In the genomic region with DNA sequence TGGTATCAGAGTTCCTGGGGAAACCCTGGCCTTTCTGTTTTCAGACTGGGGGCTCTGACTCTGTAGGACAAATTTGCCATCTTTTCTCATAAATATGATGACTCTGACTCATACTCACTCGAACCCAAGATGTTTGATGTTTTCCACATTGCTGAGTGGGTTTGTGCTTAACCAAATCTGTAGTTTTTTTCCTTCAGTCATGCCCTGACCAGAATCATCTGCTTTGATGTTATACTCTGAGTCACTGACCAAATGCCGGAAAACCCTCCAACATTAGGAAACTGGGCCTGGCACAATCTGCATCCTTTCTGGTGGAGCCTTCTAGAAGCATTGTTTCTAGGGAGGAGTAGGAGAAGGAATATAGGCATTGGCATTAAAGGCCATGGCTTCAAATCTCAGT, we compare ENCODE assay signal across 14 cellular contexts.
DNase-seq lines count a peak whose midpoint lies in the region; ATAC-seq and TF ChIP-seq lines count a peak whose summit lies in the region.
"Had no signal": no experiment of that assay in that cellular context is flagged by ENCODE, and none has a peak within 500 bp of the region (broad histone marks: within the 10 kb centered on the region; RNA-seq: fewer than 3 reads in every experiment).

No MANE protein-coding gene starts in this region.

- H3K4me3 Mint-ChIP-seq in activated naive CD4-positive, alpha-beta T cell treated with anti-CD3 and anti-CD28 coated beads for 36 hours: no peak overlapping the region
- no peak overlapping the region for H3K4me3 Mint-ChIP-seq in activated T-helper 1 cell treated with anti-CD3 and anti-CD28 coated beads, Interleukin-12 subunit alpha, Interleukin-12 subunit beta, Interleukin-2, Interleukin-4 antibody, amounts not matched to agents 30 ng/mL and 10 ng/mL and 1 ng/mL, durations not matched to agents 14 hours and 24 hours and 36 hours
- H3K4me3 Mint-ChIP-seq in T-helper 17 cell: no peak overlapping the region
- H3K4me3 Mint-ChIP-seq: activated naive CD4-positive, alpha-beta T cell treated with anti-CD3 and anti-CD28 coated beads, Interleukin-2, amount 50 U/mL, for 24 hours had no signal

- H3K9me3 ChIP-seq in suprapubic skin (no peaks in the 10 kb centered on the region), T-helper 17 cell (ENCODE audit: control insufficient read depth, low read length, poor library complexity, severe bottlenecking) (no peaks in the 10 kb centered on the region)
- H3K9me3 ChIP-seq: BLaER1 had no signal

- no peaks in the 10 kb centered on the region for H3K36me3 Mint-ChIP-seq in activated naive CD4-positive, alpha-beta T cell treated with anti-CD3 and anti-CD28 coated beads for 36 hours (ENCODE audit: low read depth)
- H3K36me3 Mint-ChIP-seq in activated T-helper 1 cell treated with anti-CD3 and anti-CD28 coated beads, Interleukin-12 subunit alpha, Interleukin-12 subunit beta, Interleukin-2, Interleukin-4 antibody, amounts not matched to agents 30 ng/mL and 10 ng/mL and 1 ng/mL, durations not matched to agents 14 hours and 24 hours and 36 hours (ENCODE audit: low read depth): no peaks in the 10 kb centered on the region
- no peaks in the 10 kb centered on the region for H3K36me3 Mint-ChIP-seq in T-helper 17 cell (ENCODE audit: low read depth)
- H3K36me3 Mint-ChIP-seq: activated naive CD4-positive, alpha-beta T cell treated with anti-CD3 and anti-CD28 coated beads, Interleukin-2, amount 50 U/mL, for 24 hours had no signal

- no peak for ATAC-seq in T-helper 17 cell
- ATAC-seq: Right ventricle myocardium inferior had no signal

- no peak for TF ChIP-seq EP300 in suprapubic skin (IDR thresholded peaks at IDR 0.05)

- 28% methylated on average over 2 of the region's 2 CpGs for WGBS in suprapubic skin

- no peak for TF ChIP-seq CTCF in suprapubic skin (IDR thresholded peaks at IDR 0.05)

- H3K27me3 ChIP-seq in suprapubic skin: no peaks in the 10 kb centered on the region
- H3K27me3 ChIP-seq: BLaER1 had no signal

- no peak overlapping the region for H3K27ac Mint-ChIP-seq in activated naive CD4-positive, alpha-beta T cell treated with anti-CD3 and anti-CD28 coated beads for 36 hours
- peak overlapping the region; percentile 40 for H3K27ac Mint-ChIP-seq in activated T-helper 1 cell treated with anti-CD3 and anti-CD28 coated beads, Interleukin-12 subunit alpha, Interleukin-12 subunit beta, Interleukin-2, Interleukin-4 antibody, amounts not matched to agents 30 ng/mL and 10 ng/mL and 1 ng/mL, durations not matched to agents 14 hours and 24 hours and 36 hours
- H3K27ac Mint-ChIP-seq in T-helper 17 cell: no peak overlapping the region
- H3K27ac Mint-ChIP-seq: activated naive CD4-positive, alpha-beta T cell treated with anti-CD3 and anti-CD28 coated beads, Interleukin-2, amount 50 U/mL, for 24 hours had no signal

- H3K4me1 ChIP-seq in suprapubic skin: peaks cover 36% of the 10 kb centered on the region

- H3K9me3 Mint-ChIP-seq in activated naive CD4-positive, alpha-beta T cell treated with anti-CD3 and anti-CD28 coated beads for 36 hours: no peaks in the 10 kb centered on the region
- H3K9me3 Mint-ChIP-seq in activated T-helper 1 cell treated with anti-CD3 and anti-CD28 coated beads, Interleukin-12 subunit alpha, Interleukin-12 subunit beta, Interleukin-2, Interleukin-4 antibody, amounts not matched to agents 30 ng/mL and 10 ng/mL and 1 ng/mL, durations not matched to agents 14 hours and 24 hours and 36 hours: no peaks in the 10 kb centered on the region
- H3K9me3 Mint-ChIP-seq: activated naive CD4-positive, alpha-beta T cell treated with anti-CD3 and anti-CD28 coated beads, Interleukin-2, amount 50 U/mL, for 24 hours had no signal

- no peaks in the 10 kb centered on the region for H3K36me3 ChIP-seq in suprapubic skin
- H3K36me3 ChIP-seq: BLaER1 had no signal

- DNase-seq in activated naive CD4-positive, alpha-beta T cell treated with anti-CD3 and anti-CD28 coated beads for 36 hours: peak; percentile 10
- DNase-seq in activated naive CD4-positive, alpha-beta T cell treated with Interleukin-2 at 50 U/mL for 16 hours: no peak
- DNase-seq in activated T-helper 1 cell treated with anti-CD3 and anti-CD28 coated beads, Interleukin-12 subunit alpha, Interleukin-12 subunit beta, Interleukin-2, Interleukin-4 antibody, amounts not matched to agents 30 ng/mL and 10 ng/mL and 1 ng/mL, durations not matched to agents 14 hours and 24 hours and 36 hours (ENCODE audit: low spot score): no peak
- DNase-seq in fibroblast of the conjunctiva (ENCODE audit: low read depth): peak; percentile 43
- no peak for DNase-seq in suprapubic skin (ENCODE audit: low spot score in 2 of 2)
- no peak for DNase-seq in T-helper 17 cell
- no peak for DNase-seq in Kasumi-1 (lab: John Stamatoyannopoulos, UW)
- no peak for DNase-seq in HUDEP-2 (lab: John Stamatoyannopoulos, UW; ENCODE audit: unreplicated experiment in 76 of 76)
- DNase-seq: activated CD4-positive, CD25-positive, alpha-beta regulatory T cell; GOT3; NCI-H2227 treated with DMSO at 0.1 percent for 48 hours had no signal

- no peaks in the 10 kb centered on the region for H3K27me3 Mint-ChIP-seq in activated naive CD4-positive, alpha-beta T cell treated with anti-CD3 and anti-CD28 coated beads for 36 hours (ENCODE audit: low read depth)
- no peaks in the 10 kb centered on the region for H3K27me3 Mint-ChIP-seq in activated T-helper 1 cell treated with anti-CD3 and anti-CD28 coated beads, Interleukin-12 subunit alpha, Interleukin-12 subunit beta, Interleukin-2, Interleukin-4 antibody, amounts not matched to agents 30 ng/mL and 10 ng/mL and 1 ng/mL, durations not matched to agents 14 hours and 24 hours and 36 hours (ENCODE audit: insufficient read depth)
- H3K27me3 Mint-ChIP-seq in T-helper 17 cell: peaks cover 12% of the 10 kb centered on the region
- H3K27me3 Mint-ChIP-seq: activated naive CD4-positive, alpha-beta T cell treated with anti-CD3 and anti-CD28 coated beads, Interleukin-2, amount 50 U/mL, for 24 hours had no signal

- no peak for TF ChIP-seq POLR2A in suprapubic skin (IDR thresholded peaks at IDR 0.05)

- H3K4me1 Mint-ChIP-seq in activated naive CD4-positive, alpha-beta T cell treated with anti-CD3 and anti-CD28 coated beads for 36 hours (ENCODE audit: low read depth): peaks cover 6% of the 10 kb centered on the region
- peaks cover 15% of the 10 kb centered on the region for H3K4me1 Mint-ChIP-seq in activated T-helper 1 cell treated with anti-CD3 and anti-CD28 coated beads, Interleukin-12 subunit alpha, Interleukin-12 subunit beta, Interleukin-2, Interleukin-4 antibody, amounts not matched to agents 30 ng/mL and 10 ng/mL and 1 ng/mL, durations not matched to agents 14 hours and 24 hours and 36 hours (ENCODE audit: low read depth)
- H3K4me1 Mint-ChIP-seq in T-helper 17 cell: no peaks in the 10 kb centered on the region
- H3K4me1 Mint-ChIP-seq: activated naive CD4-positive, alpha-beta T cell treated with anti-CD3 and anti-CD28 coated beads, Interleukin-2, amount 50 U/mL, for 24 hours had no signal

- H3K4me3 ChIP-seq in suprapubic skin: no peak overlapping the region
- H3K4me3 ChIP-seq: BLaER1 had no signal

- CTCF ChIA-PET in activated naive CD4-positive, alpha-beta T cell treated with anti-CD3 and anti-CD28 coated beads for 36 hours (lab: Charles Lee): no interaction called here

- peak overlapping the region; percentile 40 for H3K27ac ChIP-seq in suprapubic skin
- H3K27ac ChIP-seq: BLaER1 had no signal

- intact Hi-C loops in activated naive CD4-positive, alpha-beta T cell treated with anti-CD3 and anti-CD28 coated beads for 36 hours (cut with micrococcal nuclease): no loop called here
- intact Hi-C loops in activated T-helper 1 cell treated with anti-CD3 and anti-CD28 coated beads, Interleukin-12 subunit alpha, Interleukin-12 subunit beta, Interleukin-2, Interleukin-4 antibody, amounts not matched to agents 30 ng/mL and 10 ng/mL and 1 ng/mL, durations not matched to agents 14 hours and 24 hours and 36 hours (cut with micrococcal nuclease): no loop called here

Comparison
In these comparisons a context has a peak if more than half of its experiments do, and no peak if none do; other contexts are left out.
1. DNase-seq: peak in activated naive CD4-positive, alpha-beta T cell treated with anti-CD3 and anti-CD28 coated beads for 36 hours (single experiment) and fibroblast of the conjunctiva (single experiment); none in activated naive CD4-positive, alpha-beta T cell treated with Interleukin-2 at 50 U/mL for 16 hours (single experiment), activated T-helper 1 cell treated with anti-CD3 and anti-CD28 coated beads, Interleukin-12 subunit alpha, Interleukin-12 subunit beta, Interleukin-2, Interleukin-4 antibody, amounts not matched to agents 30 ng/mL and 10 ng/mL and 1 ng/mL, durations not matched to agents 14 hours and 24 hours and 36 hours (single experiment), suprapubic skin (0 of 2), T-helper 17 cell (0 of 3), Kasumi-1 (0 of 2) and HUDEP-2 (0 of 76).